Comparison of ENCODE assay signal across 8 cellular contexts in the genomic region with DNA sequence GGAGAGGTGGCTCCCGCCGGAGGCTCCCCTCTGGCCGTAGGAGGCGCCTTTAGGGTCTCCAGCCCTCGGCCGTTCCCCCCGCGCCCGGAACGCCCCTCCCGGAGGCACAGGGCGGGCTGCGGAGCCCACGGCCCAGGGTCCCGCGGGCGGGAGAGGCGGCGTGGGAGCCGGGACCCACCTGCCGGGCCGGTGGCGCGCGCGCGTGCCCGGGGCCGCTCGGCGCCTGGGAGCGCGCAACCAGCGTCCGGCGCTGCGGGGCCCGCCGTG. TPM values are rescaled to one million over a fixed set of nuclear protein-coding genes. Genes with fewer than 3 reads are reported as not detected.
DNase-seq lines count a peak whose midpoint lies in the region; ATAC-seq and TF ChIP-seq lines count a peak whose summit lies in the region.

A gene with protein sequence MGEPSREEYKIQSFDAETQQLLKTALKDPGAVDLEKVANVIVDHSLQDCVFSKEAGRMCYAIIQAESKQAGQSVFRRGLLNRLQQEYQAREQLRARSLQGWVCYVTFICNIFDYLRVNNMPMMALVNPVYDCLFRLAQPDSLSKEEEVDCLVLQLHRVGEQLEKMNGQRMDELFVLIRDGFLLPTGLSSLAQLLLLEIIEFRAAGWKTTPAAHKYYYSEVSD (minus strand): TSS at position 266 of the 267 bp plus-strand sequence. CDS start 1,036 bp downstream, outside the sequence.

- H3K9me3 ChIP-seq in duodenal mucosa (ENCODE audit: control insufficient read depth in 1 of 2, low read length in 2 of 2) (no peaks in the 10 kb centered on the region), mucosa of descending colon (no peaks in the 10 kb centered on the region)

- no peaks in the 10 kb centered on the region for H3K27me3 ChIP-seq in duodenal mucosa (ENCODE audit: control insufficient read depth in 1 of 2, insufficient read depth in 2 of 2, low read length in 2 of 2)

- POLR2A ChIA-PET in GM10248 (lab: Yijun Ruan, JAX), result interaction anchor here (0.6 to 2.3 kb wide), 10 partner anchors 9 to 240 kb away, joined by 3 to 21 read pairs (median 6); a partner anchor contains a TSS

- H3K27ac ChIP-seq in duodenal mucosa (ENCODE audit: low read depth, low read length), result peak within 1 kb of the TSS; percentile 80

- DNase-seq in NCI-H460 (ENCODE audit: extremely low read depth, low read depth) (no peak), mucosa of descending colon (no peak), GM10266 (ENCODE audit: extremely low spot score) (no peak), GM10248 (ENCODE audit: extremely low spot score) (no peak), hepatic stellate cell (ENCODE audit: low spot score) (no peak)

- peak within 1 kb of the TSS; percentile 90 to 96 for H3K9ac ChIP-seq in duodenal mucosa (ENCODE audit: low read depth in 1 of 2, low read length in 2 of 2)

- intact Hi-C loops in mucosa of descending colon (cut with DNase I, micrococcal nuclease), result no loop called here

- peak; percentile 37 for ATAC-seq in GM18858 (IDR thresholded peaks at IDR 0.05; ENCODE audit: unreplicated experiment)
- ATAC-seq in mucosa of descending colon, result no peak
- ATAC-seq in HG03108 (IDR thresholded peaks at IDR 0.05; ENCODE audit: unreplicated experiment), result no peak

- CTCF ChIA-PET in GM10248 (lab: Yijun Ruan, JAX), result interaction anchor here (0.6 to 7.7 kb wide), 71 partner anchors 9 to 313 kb away, joined by 3 to 108 read pairs (median 5); a partner anchor contains a TSS

- no peak for TF ChIP-seq CTCF in mucosa of descending colon (IDR thresholded peaks at IDR 0.05)
- TF ChIP-seq CTCF in GM10266 (IDR thresholded peaks at IDR 0.05; ENCODE audit: control insufficient read depth, insufficient read depth, low read depth, missing control alignments), result no peak
- TF ChIP-seq CTCF in GM10248 (IDR thresholded peaks at IDR 0.05; ENCODE audit: control extremely low read depth, extremely low read depth, low read depth, missing control alignments), result no peak

- H3K4me3 ChIP-seq in duodenal mucosa (ENCODE audit: low read depth in 1 of 2, low read length in 2 of 2) (peak within 1 kb of the TSS; percentile 86 to 88), mucosa of descending colon (peak within 1 kb of the TSS; percentile 59)

- H3K36me3 ChIP-seq in duodenal mucosa (ENCODE audit: control insufficient read depth in 1 of 2, insufficient read depth in 2 of 2, low read length in 2 of 2), result peaks cover 10 to 31% of the 10 kb centered on the region in 2 donors
- H3K36me3 ChIP-seq in mucosa of descending colon (ENCODE audit: low read depth), result peaks cover 8% of the 10 kb centered on the region

- H3K4me1 ChIP-seq in duodenal mucosa (ENCODE audit: control insufficient read depth in 1 of 2, insufficient read depth in 2 of 2, low read length in 2 of 2), result peaks cover 27 to 38% of the 10 kb centered on the region in 2 donors
- H3K4me1 ChIP-seq in mucosa of descending colon (ENCODE audit: low read depth), result peaks cover 22% of the 10 kb centered on the region

RNA-seq across cellular contexts. Expression of the gene that starts here (rescaled TPM):
- total RNA-seq in NCI-H460 (2014; rRNA removed; shearing (Covaris generic)), result 33.9 and 37.9 TPM in 2 replicates
- 22.4 and 41.2 TPM in 2 replicates for polyA plus RNA-seq in NCI-H460 (2014; cell fraction: nucleus; rRNA removed)
- 10 to 100 TPM; 17.3 to 21.4 (median 19.1) TPM for total RNA-seq in mucosa of descending colon
